23 cellular contexts compared by ENCODE assay signal in the genomic region with DNA sequence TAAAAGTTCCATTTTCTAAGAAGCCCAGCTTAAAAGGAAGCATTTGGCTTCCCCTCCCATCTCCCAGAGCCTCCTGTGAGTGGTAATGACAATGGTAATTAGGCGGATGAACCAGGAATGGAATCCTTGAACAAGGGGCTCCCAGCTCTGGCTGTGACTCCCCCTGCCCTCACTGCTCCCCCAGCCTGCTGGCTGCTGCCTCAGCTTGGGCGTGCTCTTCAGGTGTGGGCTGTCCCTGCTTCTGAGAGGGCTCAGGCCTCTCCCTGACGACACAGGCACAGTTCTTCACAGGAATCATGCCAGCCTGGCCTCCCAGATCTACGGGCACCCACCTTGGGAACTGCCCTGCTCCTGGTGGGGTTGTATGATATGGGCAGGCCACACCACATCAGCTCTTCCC.
"Had no signal": no experiment of that assay in that cellular context is flagged by ENCODE, and none has a peak within 500 bp of the region (broad histone marks: within the 10 kb centered on the region; RNA-seq: fewer than 3 reads in every experiment).

No MANE protein-coding gene starts in this region.

- H3K36me3 ChIP-seq: gastroesophageal sphincter, left lung, lower lobe of right lung, neutrophil, sigmoid colon, upper lobe of right lung had no signal

- H3K4me3 ChIP-seq: esophagus squamous epithelium, gastroesophageal sphincter, hepatocyte, left lung, lower lobe of right lung, sigmoid colon, skin epidermis, testis, tibial nerve, upper lobe of right lung had no signal

- H3K4me1 Mint-ChIP-seq: central memory CD8-positive, alpha-beta T cell; memory B cell; stimulated activated naive B cell treated with anti-CD40 and anti-IgM and Interleukin-4, amounts not matched to agents 10 μg/mL and 1 μg/mL and 100 μg/mL, for 72 hours had no signal

- ATAC-seq: gastroesophageal sphincter; left lung; lower lobe of right lung; natural killer cell treated with Interleukin-12 subunit alpha and Interleukin-12 subunit beta and Interleukin-15 and Interleukin-18, amount 100 ng/mL, for 72 hours; stimulated activated naive B cell treated with anti-CD40 and anti-IgM and Interleukin-4, amounts not matched to agents 10 μg/mL and 1 μg/mL and 100 μg/mL, for 72 hours; stimulated activated naive CD8-positive, alpha-beta T cell treated with anti-CD3 and anti-CD28 coated beads, Interleukin-15, amount 100 ng/mL, for 72 hours; upper lobe of right lung had no signal

- H3K27ac ChIP-seq: epithelial cell of prostate, esophagus squamous epithelium, gastroesophageal sphincter, hepatocyte, left lung, lower lobe of right lung, neutrophil, sigmoid colon, skin epidermis, testis, tibial nerve, upper lobe of right lung had no signal

- H3K27me3 ChIP-seq: esophagus squamous epithelium, gastroesophageal sphincter, hepatocyte, left lung, neutrophil, sigmoid colon, testis, tibial nerve, upper lobe of right lung had no signal

- DNase-seq: effector memory CD4-positive, alpha-beta T cell; esophagus squamous epithelium; foreskin fibroblast; kidney glomerular epithelial cell; left lung; sigmoid colon; stimulated activated CD4-positive, alpha-beta T cell treated with anti-CD3 and anti-CD28 coated beads, Interleukin-2, amount 100 ng/mL, for 24 hours; stimulated activated CD4-positive, alpha-beta T cell treated with anti-CD3 and anti-CD28 coated beads, Interleukin-4, amount 100 ng/mL, for 4 hours; stimulated activated naive B cell treated with anti-CD40 and anti-IgM and Interleukin-4, amounts not matched to agents 10 μg/mL and 1 μg/mL and 100 μg/mL, for 72 hours; stimulated activated naive CD8-positive, alpha-beta T cell treated with anti-CD3 and anti-CD28 coated beads, Interleukin-15, amount 100 ng/mL, for 72 hours; testis; upper lobe of right lung had no signal

- H3K9me3 ChIP-seq: esophagus squamous epithelium, gastroesophageal sphincter, left lung, lower lobe of right lung, neutrophil, sigmoid colon, testis, tibial nerve, upper lobe of right lung had no signal

- H3K4me1 ChIP-seq: gastroesophageal sphincter, left lung, lower lobe of right lung, sigmoid colon, testis, tibial nerve, upper lobe of right lung had no signal

- H3K36me3 Mint-ChIP-seq: memory B cell; natural killer cell treated with Interleukin-12 subunit alpha and Interleukin-12 subunit beta and Interleukin-15 and Interleukin-18, amount 100 ng/mL, for 72 hours; stimulated activated naive B cell treated with anti-CD40 and anti-IgM and Interleukin-4, amounts not matched to agents 10 μg/mL and 1 μg/mL and 100 μg/mL, for 72 hours had no signal

- H3K27ac Mint-ChIP-seq: memory B cell; mesothelial cell of epicardium; natural killer cell treated with Interleukin-12 subunit alpha and Interleukin-12 subunit beta and Interleukin-15 and Interleukin-18, amount 100 ng/mL, for 72 hours; stimulated activated naive B cell treated with anti-CD40 and anti-IgM and Interleukin-4, amounts not matched to agents 10 μg/mL and 1 μg/mL and 100 μg/mL, for 72 hours had no signal

- H3K9me3 Mint-ChIP-seq: central memory CD8-positive, alpha-beta T cell; memory B cell; mesothelial cell of epicardium; natural killer cell treated with Interleukin-12 subunit alpha and Interleukin-12 subunit beta and Interleukin-15 and Interleukin-18, amount 100 ng/mL, for 72 hours; stimulated activated naive B cell treated with anti-CD40 and anti-IgM and Interleukin-4, amounts not matched to agents 10 μg/mL and 1 μg/mL and 100 μg/mL, for 72 hours; stimulated activated naive CD8-positive, alpha-beta T cell treated with anti-CD3 and anti-CD28 coated beads, Interleukin-15, amount 100 ng/mL, for 72 hours had no signal

- H3K4me3 Mint-ChIP-seq: central memory CD8-positive, alpha-beta T cell; memory B cell; mesothelial cell of epicardium; natural killer cell treated with Interleukin-12 subunit alpha and Interleukin-12 subunit beta and Interleukin-15 and Interleukin-18, amount 100 ng/mL, for 72 hours; stimulated activated naive B cell treated with anti-CD40 and anti-IgM and Interleukin-4, amounts not matched to agents 10 μg/mL and 1 μg/mL and 100 μg/mL, for 72 hours; stimulated activated naive CD8-positive, alpha-beta T cell treated with anti-CD3 and anti-CD28 coated beads, Interleukin-15, amount 100 ng/mL, for 72 hours had no signal
